In genomic region chr4:40584517-40585141, GRCh38 we compare ENCODE assay signal across 22 cellular contexts. TPM values are rescaled to one million over a fixed set of nuclear protein-coding genes. Genes with fewer than 3 reads are reported as not detected.
DNase-seq lines count a peak whose midpoint lies in the region; ATAC-seq and TF ChIP-seq lines count a peak whose summit lies in the region.
"Had no signal": no experiment of that assay in that cellular context is flagged by ENCODE, and none has a peak within 500 bp of the region (broad histone marks: within the 10 kb centered on the region; RNA-seq: fewer than 3 reads in every experiment).

No MANE protein-coding gene starts in this region.

- no peak for ATAC-seq in left lung
- ATAC-seq: HCT116 had no signal

- intact Hi-C loops in dendritic cell treated with granulocyte-macrophage colony-stimulating factor and Interleukin-4, amounts not matched to agents 40 ng/mL and 50 ng/mL, for 4 days (cut with micrococcal nuclease), result loop anchor here (5.0 kb wide), 1 partner anchor 38 kb away; no protein-coding TSS in a partner anchor
- intact Hi-C loops in left lung (cut with DNase I), result no loop called here

- H3K9me3 Mint-ChIP-seq in dendritic cell treated with granulocyte-macrophage colony-stimulating factor and Interleukin-4, amounts not matched to agents 40 ng/mL and 50 ng/mL, for 4 days, result no peaks in the 10 kb centered on the region
- H3K9me3 Mint-ChIP-seq in nephron, result no peaks in the 10 kb centered on the region
- H3K9me3 Mint-ChIP-seq in type B pancreatic cell, result no peaks in the 10 kb centered on the region

- DNase-seq in type B pancreatic cell (ENCODE audit: extremely low spot score, unreplicated experiment) (no peak), NCI-H2029 (lab: John Stamatoyannopoulos, UW) (no peak), left lung (no peak)
- no peak for DNase-seq in activated CD4-positive, CD25-positive, alpha-beta regulatory T cell (lab: John Stamatoyannopoulos, UW)
- DNase-seq: Caco-2; CD4-positive, alpha-beta memory T cell; DND-41; KG1; NCI-H1092 treated with DMSO at 0.1 percent for 48 hours; NCI-H1436 treated with DMSO at 0.1 percent for 48 hours; NCI-H2029 treated with DMSO at 0.1 percent for 48 hours; NCI-H2171; NCI-H345; NCI-H524; NCI-H774; OCI-M1; SJCRH30 had no signal

- H3K4me1 ChIP-seq in left lung, result peaks cover 0 to 67% of the 10 kb centered on the region in 2 donors
- H3K4me1 ChIP-seq: BLaER1, SJCRH30 had no signal

- TF ChIP-seq CTCF in VCaP (conservative IDR thresholded peaks at IDR 0.05) (no peak), nephron (IDR thresholded peaks at IDR 0.05; ENCODE audit: unreplicated experiment in 3 of 3) (no peak), type B pancreatic cell (conservative IDR thresholded peaks at IDR 0.05) (no peak), left lung (IDR thresholded peaks at IDR 0.05) (no peak)

- H3K4me3 Mint-ChIP-seq in dendritic cell treated with granulocyte-macrophage colony-stimulating factor and Interleukin-4, amounts not matched to agents 40 ng/mL and 50 ng/mL, for 4 days, result no peak overlapping the region
- H3K4me3 Mint-ChIP-seq in nephron (no peak overlapping the region), type B pancreatic cell (no peak overlapping the region)
- H3K4me3 Mint-ChIP-seq: CD4-positive, alpha-beta memory T cell had no signal

- H3K4me1 Mint-ChIP-seq in dendritic cell treated with granulocyte-macrophage colony-stimulating factor and Interleukin-4, amounts not matched to agents 40 ng/mL and 50 ng/mL, for 4 days (ENCODE audit: low read depth), result peaks cover 84% of the 10 kb centered on the region
- H3K4me1 Mint-ChIP-seq in nephron (no peaks in the 10 kb centered on the region), type B pancreatic cell (ENCODE audit: unreplicated experiment) (peaks cover 39% of the 10 kb centered on the region)

- H3K27me3 ChIP-seq in left lung, result no peaks in the 10 kb centered on the region
- H3K27me3 ChIP-seq: BLaER1 had no signal

- no peak overlapping the region for H3K4me3 ChIP-seq in left lung
- H3K4me3 ChIP-seq: BLaER1, SJCRH30 had no signal

- H3K27ac Mint-ChIP-seq in dendritic cell treated with granulocyte-macrophage colony-stimulating factor and Interleukin-4, amounts not matched to agents 40 ng/mL and 50 ng/mL, for 4 days, result peak overlapping the region; percentile 95
- peak overlapping the region in 2 of 3 experiments; percentile 43 to 94 for H3K27ac Mint-ChIP-seq in nephron
- H3K27ac Mint-ChIP-seq in type B pancreatic cell, result peak overlapping the region; percentile 79
- H3K27ac Mint-ChIP-seq: CD4-positive, alpha-beta memory T cell had no signal

- peaks cover 0 to 4% of the 10 kb centered on the region in 2 donors for H3K36me3 ChIP-seq in left lung
- H3K36me3 ChIP-seq: BLaER1, SJCRH30 had no signal

- H3K27me3 Mint-ChIP-seq in dendritic cell treated with granulocyte-macrophage colony-stimulating factor and Interleukin-4, amounts not matched to agents 40 ng/mL and 50 ng/mL, for 4 days, result no peaks in the 10 kb centered on the region
- H3K27me3 Mint-ChIP-seq in nephron (ENCODE audit: low read depth), result peaks cover 4% of the 10 kb centered on the region
- no peaks in the 10 kb centered on the region for H3K27me3 Mint-ChIP-seq in type B pancreatic cell

- H3K9me3 ChIP-seq in left lung, result no peaks in the 10 kb centered on the region
- H3K9me3 ChIP-seq: BLaER1, Caco-2, SJCRH30 had no signal

- H3K27ac ChIP-seq in VCaP, result peak overlapping the region; percentile 72
- peak overlapping the region in 1 of 2 donors; percentile 91 for H3K27ac ChIP-seq in left lung
- H3K27ac ChIP-seq: BLaER1, SJCRH30 had no signal

- H3K36me3 Mint-ChIP-seq in dendritic cell treated with granulocyte-macrophage colony-stimulating factor and Interleukin-4, amounts not matched to agents 40 ng/mL and 50 ng/mL, for 4 days (ENCODE audit: low read depth), result peaks cover 79% of the 10 kb centered on the region
- H3K36me3 Mint-ChIP-seq in nephron (ENCODE audit: low read depth), result no peaks in the 10 kb centered on the region
- H3K36me3 Mint-ChIP-seq in type B pancreatic cell, result peaks cover 12% of the 10 kb centered on the region
- H3K36me3 Mint-ChIP-seq: CD4-positive, alpha-beta memory T cell had no signal

RNA-seq across cellular contexts. Expression of gene RBM47, which starts 45.0 kb away (rescaled TPM):
- total RNA-seq in type B pancreatic cell (ENCODE audit: low replicate concordance) (53.5 and 97.1 TPM in 2 replicates), left lung (100 to 1,000 TPM in 1 of 2 donors, 10 to 100 TPM in 1; 83.5 to 110 TPM)
- total RNA-seq: SJCRH30 had no signal
